In genomic region chr3:29751647-29752263, GRCh38 we compare ENCODE assay signal across 19 cellular contexts.
DNase-seq lines count a peak whose midpoint lies in the region; ATAC-seq and TF ChIP-seq lines count a peak whose summit lies in the region.
"Had no signal": no experiment of that assay in that cellular context is flagged by ENCODE, and none has a peak within 500 bp of the region (broad histone marks: within the 10 kb centered on the region; RNA-seq: fewer than 3 reads in every experiment).

No MANE protein-coding gene starts in this region.

- H3K9me3 ChIP-seq in A673 (ENCODE audit: low read depth, low read length, poor library complexity, severe bottlenecking) = no peaks in the 10 kb centered on the region
- no peaks in the 10 kb centered on the region for H3K9me3 ChIP-seq in mesenchymal stem cell (ENCODE audit: control insufficient read depth, low read length)
- no peaks in the 10 kb centered on the region; the same call in 1 of the 2 replicates for H3K9me3 ChIP-seq in HAP-1

- H3K27ac ChIP-seq in A673 (ENCODE audit: low read depth, low read length, poor library complexity, severe bottlenecking) = no peak overlapping the region
- no peak overlapping the region for H3K27ac ChIP-seq in mesenchymal stem cell (ENCODE audit: low read length, poor library complexity, severe bottlenecking)

- no peak overlapping the region for H3K4me2 ChIP-seq in mesenchymal stem cell (ENCODE audit: low read length, poor library complexity, severe bottlenecking)

- H4K91ac ChIP-seq in mesenchymal stem cell (ENCODE audit: low read length) = no peak overlapping the region

- peak; percentile 86 for ATAC-seq in Right ventricle myocardium superior (ENCODE audit: poor library complexity)
- ATAC-seq in GM21786 (IDR thresholded peaks at IDR 0.05; ENCODE audit: unreplicated experiment) = no peak

- H2BK12ac ChIP-seq in mesenchymal stem cell (ENCODE audit: low read length in 2 of 2) = no peak overlapping the region

- H3K14ac ChIP-seq in mesenchymal stem cell (ENCODE audit: low read length in 2 of 2) = no peak overlapping the region

- peaks cover 11% of the 10 kb centered on the region for H3K79me1 ChIP-seq in mesenchymal stem cell (replicated peaks; ENCODE audit: low read length, poor library complexity, severe bottlenecking)

- H2BK120ac ChIP-seq in mesenchymal stem cell (ENCODE audit: low read depth, low read length) = no peak overlapping the region

- peak overlapping the region in 1 of 2 experiments; percentile 8 for H3K18ac ChIP-seq in mesenchymal stem cell (ENCODE audit: low read depth in 1 of 2, low read length in 2 of 2)

- no peak overlapping the region for H2BK15ac ChIP-seq in mesenchymal stem cell (ENCODE audit: low read depth, poor library complexity, severe bottlenecking)

- CTCF ChIA-PET in A673 (lab: Charles Lee) = no interaction called here

- H3K36me3 ChIP-seq in A673 (ENCODE audit: insufficient read depth, low read length, poor library complexity, severe bottlenecking) = no peaks in the 10 kb centered on the region
- H3K36me3 ChIP-seq in mesenchymal stem cell (ENCODE audit: control insufficient read depth in 1 of 2, insufficient read depth in 2 of 2, low read depth in 1 of 2, low read length in 2 of 2) = no peaks in the 10 kb centered on the region
- no peaks in the 10 kb centered on the region for H3K36me3 ChIP-seq in HAP-1 (replicated peaks)

- H3K4me1 ChIP-seq in A673 (ENCODE audit: insufficient read depth, low read length, poor library complexity, severe bottlenecking) (no peaks in the 10 kb centered on the region), mesenchymal stem cell (ENCODE audit: control insufficient read depth, insufficient read depth, low read depth, low read length) (peaks cover 3% of the 10 kb centered on the region), HAP-1 (no peaks in the 10 kb centered on the region)

- no TSS peak for BruUV-seq in A673 (replicated peaks; lab: Mats Ljungman, UMichigan)

- no peak overlapping the region for H2AK5ac ChIP-seq in mesenchymal stem cell (ENCODE audit: low read length, severe bottlenecking)

- H3K4me3 ChIP-seq in A673 (ENCODE audit: low read depth, low read length, poor library complexity, severe bottlenecking) (no peak overlapping the region), mesenchymal stem cell (ENCODE audit: insufficient read depth in 1 of 2, low read depth in 1 of 2, low read length in 2 of 2) (no peak overlapping the region), HAP-1 (no peak overlapping the region)

- intact Hi-C loops in A673 (cut with micrococcal nuclease; ENCODE audit: unreplicated experiment) (no loop called here), Right ventricle myocardium superior (cut with DNase I) (loop anchor here (5.0 to 10.0 kb wide), 2 partner anchors 59 to 227 kb away; no protein-coding TSS in a partner anchor)

- H2BK5ac ChIP-seq in mesenchymal stem cell (ENCODE audit: low read depth, low read length, poor library complexity, severe bottlenecking) = no peak overlapping the region

- no peak overlapping the region for H3K23ac ChIP-seq in mesenchymal stem cell (ENCODE audit: low read length in 2 of 2)

- peak overlapping the region; percentile 12 for H4K8ac ChIP-seq in mesenchymal stem cell (ENCODE audit: low read length)

- DNase-seq in A673 (ENCODE audit: low spot score) (peak; percentile 47), M059J (ENCODE audit: low read depth) (peak; percentile 15), Right ventricle myocardium superior (no peak), mesenchymal stem cell (no peak), retina (no peak), HAP-1 (ENCODE audit: low spot score in 2 of 2) (no peak)
- DNase-seq in effector CD4-positive, alpha-beta T cell = no peak
- DNase-seq: AML-193; Calu3; CD4-positive, CD25-positive, alpha-beta regulatory T cell; DMS79 treated with DMSO at 0.1 percent for 48 hours; GF-D8; NCI-H1436 treated with DMSO at 0.1 percent for 48 hours; NCI-H2081; NCI-H2227 treated with DMSO at 0.1 percent for 48 hours; NCI-H526 treated with DMSO at 0.1 percent for 48 hours; NK-92 treated with Interleukin-12 subunit alpha and Interleukin-12 subunit beta, amount 100 ng/mL, for 24 hours; SHP77 had no signal

- TF ChIP-seq CTCF in A673 (conservative IDR thresholded peaks at IDR 0.05; ENCODE audit: low read depth, low read length) = no peak

- no peak overlapping the region for H2AFZ ChIP-seq in mesenchymal stem cell (ENCODE audit: low read depth, low read length)

- no peak overlapping the region for H3K9ac ChIP-seq in mesenchymal stem cell (ENCODE audit: low read length)

- POLR2A ChIA-PET in A673 (lab: Charles Lee; ENCODE audit: low non-redundant PET) = no interaction called here

- in situ Hi-C loops in HAP-1 (cut with MboI; ENCODE audit: low sequenced_read_pairs) = no loop called here

- H3K4ac ChIP-seq in mesenchymal stem cell (ENCODE audit: low read depth in 1 of 2, low read length in 2 of 2) = no peak overlapping the region

- H3K27me3 ChIP-seq in A673 (replicated peaks; ENCODE audit: insufficient read depth, low read depth, low read length, poor library complexity) (no peaks in the 10 kb centered on the region), mesenchymal stem cell (ENCODE audit: control insufficient read depth in 1 of 2, insufficient read depth in 1 of 2, low read length in 2 of 2) (no peaks in the 10 kb centered on the region), HAP-1 (ENCODE audit: low read depth) (no peaks in the 10 kb centered on the region)

- WGBS in mesenchymal stem cell = 89% methylated on average over 9 of the region's 9 CpGs

Comparison
In these comparisons a context has a peak if more than half of its experiments do, and no peak if none do; other contexts are left out.
1. DNase-seq: peak in A673 (single experiment) and M059J (single experiment); none in Right ventricle myocardium superior (single experiment), mesenchymal stem cell (single experiment), effector CD4-positive, alpha-beta T cell (single experiment), retina (single experiment) and HAP-1 (0 of 2).